In the genomic region with DNA sequence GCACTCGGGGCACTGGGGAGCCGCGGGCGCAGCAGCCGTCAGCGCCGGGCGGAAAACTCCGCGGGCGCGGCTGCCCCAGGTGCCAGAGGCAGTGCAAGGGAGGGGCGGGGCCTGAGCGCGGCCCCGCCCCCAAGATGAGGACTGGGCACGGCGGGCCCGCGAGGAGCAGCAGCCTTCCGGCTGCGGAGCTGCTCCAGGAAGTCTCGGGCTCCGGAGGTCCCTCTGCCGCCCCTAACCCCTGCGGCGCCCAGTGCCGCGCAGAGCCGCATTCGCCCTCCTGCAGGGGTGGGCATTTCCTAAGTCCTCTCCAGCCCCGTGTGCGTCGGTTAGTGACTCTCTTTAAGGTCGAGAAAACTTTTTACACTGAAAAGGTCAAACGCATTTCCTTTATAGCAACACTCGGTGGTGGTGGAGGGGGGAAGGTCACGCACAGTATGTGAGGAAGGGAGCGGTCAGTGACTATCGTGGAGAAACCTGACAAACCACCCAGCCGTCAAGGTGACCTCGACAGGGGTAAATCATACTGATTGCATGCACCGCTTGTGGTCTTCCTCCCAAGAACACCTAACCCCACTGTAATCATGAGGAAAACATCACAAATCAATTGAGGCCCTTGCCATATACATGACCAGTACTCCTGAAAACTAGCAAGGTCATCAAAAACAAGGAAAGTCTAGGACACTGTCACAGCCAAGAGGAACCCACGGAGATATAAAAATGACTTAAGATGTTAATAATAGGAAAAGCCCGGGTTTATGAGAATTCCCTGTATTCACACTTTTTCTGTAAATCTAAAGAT, we compare ENCODE assay signal across 8 cellular contexts. TPM values are rescaled to one million over a fixed set of nuclear protein-coding genes. Genes with fewer than 3 reads are reported as not detected.
DNase-seq lines count a peak whose midpoint lies in the region; ATAC-seq and TF ChIP-seq lines count a peak whose summit lies in the region.

TSS of gene ANXA11 (minus strand) at position 60 of the 799 bp plus-strand sequence. CDS start 32,676 bp downstream, outside the sequence.

- H3K27me3 ChIP-seq in SJSA1 (replicated peaks) (0 out of 2 replicates have a peak, but pooled peaks cover 3% of the 10 kb centered on the region), parathyroid adenoma (ENCODE audit: control insufficient read depth, insufficient read depth, low read length) (no peaks in the 10 kb centered on the region), tibial artery (no peaks in the 10 kb centered on the region)

- H3K9ac ChIP-seq in parathyroid adenoma = peak within 1 kb of the TSS; percentile 21

- peak within 1 kb of the TSS; percentile 82 for H3K4me2 ChIP-seq in parathyroid adenoma (ENCODE audit: low read length)

- H3K4me3 ChIP-seq in SJSA1 (peak within 1 kb of the TSS; percentile 97), parathyroid adenoma (ENCODE audit: low read depth, low read length) (peak within 1 kb of the TSS; percentile 77), tibial artery (peak within 1 kb of the TSS; percentile 76 to 96)

- H3K27ac ChIP-seq in SJSA1 = peak within 1 kb of the TSS; percentile 94
- peak within 1 kb of the TSS; percentile 82 for H3K27ac ChIP-seq in parathyroid adenoma
- peak within 1 kb of the TSS; percentile 94 to 98 for H3K27ac ChIP-seq in tibial artery

- H3K36me3 ChIP-seq in SJSA1 (peaks cover 16% of the 10 kb centered on the region), parathyroid adenoma (ENCODE audit: control insufficient read depth, insufficient read depth, low read length) (no peaks in the 10 kb centered on the region), tibial artery (no peaks in the 10 kb centered on the region)

- peaks cover 43% of the 10 kb centered on the region for H3K4me1 ChIP-seq in SJSA1 (replicated peaks)
- H3K4me1 ChIP-seq in parathyroid adenoma = peaks cover 26% of the 10 kb centered on the region
- peaks cover 5 to 75% (median 54%) of the 10 kb centered on the region in 4 donors for H3K4me1 ChIP-seq in tibial artery

- peaks cover 51% of the 10 kb centered on the region for H3K79me2 ChIP-seq in parathyroid adenoma

- H3K9me3 ChIP-seq in SJSA1 (replicated peaks) (no peaks in the 10 kb centered on the region), parathyroid adenoma (ENCODE audit: control insufficient read depth, low read length) (no peaks in the 10 kb centered on the region), tibial artery (no peaks in the 10 kb centered on the region)

- peak; percentile 83 for ATAC-seq in GM21825 (IDR thresholded peaks at IDR 0.05; ENCODE audit: unreplicated experiment)

- DNase-seq in ELF-1 (ENCODE audit: low read depth, low spot score) (peak; percentile 94), Kasumi-1 (lab: John Stamatoyannopoulos, UW) (peak; percentile 88 to 90), SJSA1 (ENCODE audit: low read depth in 1 of 2, low spot score in 2 of 2) (peak; percentile 79 to 85), globus pallidus (ENCODE audit: low spot score) (peak; percentile 42), tibial artery (peak; percentile 86 to 93)
- DNase-seq in activated naive CD4-positive, alpha-beta T cell treated with Interleukin-2 at 50 U/mL for 16 hours = peak; percentile 84

- no peak for TF ChIP-seq CTCF in parathyroid adenoma (IDR thresholded peaks at IDR 0.05)
- no peak for TF ChIP-seq CTCF in tibial artery (IDR thresholded peaks at IDR 0.05)

- intact Hi-C loops in tibial artery (cut with DNase I; ENCODE audit: low total_unique reads) = no loop called here

- peak within 1 kb of the TSS; percentile 97 for H2AFZ ChIP-seq in parathyroid adenoma

RNA-seq across cellular contexts. Expression of gene ANXA11, which starts in this region (rescaled TPM):
- total RNA-seq in SJSA1 (2014; rRNA removed; shearing (Covaris generic)) = 76.9 and 114 TPM in 2 replicates

Comparison
In these comparisons a context has a peak if more than half of its experiments do, and no peak if none do; other contexts are left out.
1. Peak in every context shown above with its lines: DNase-seq, ATAC-seq, H3K4me3 ChIP-seq and H3K27ac ChIP-seq.
2. DNase-seq: peak in every context shown above with its lines; median percentile 94 in ELF-1; 90 in tibial artery; 89 in Kasumi-1; 84 in activated naive CD4-positive, alpha-beta T cell treated with Interleukin-2 at 50 U/mL for 16 hours; 82 in SJSA1; 42 in globus pallidus.